ENCODE assay signal across 16 cellular contexts in genomic region chr5:72189135-72189534, GRCh38.
DNase-seq lines count a peak whose midpoint lies in the region; ATAC-seq, FAIRE-seq and TF ChIP-seq lines count a peak whose summit lies in the region.
"Had no signal": no experiment of that assay in that cellular context is flagged by ENCODE, and none has a peak within 500 bp of the region (broad histone marks: within the 10 kb centered on the region; RNA-seq: fewer than 3 reads in every experiment).

No MANE protein-coding gene starts in this region.

- no peak overlapping the region for H3K4me2 ChIP-seq in astrocyte (ENCODE audit: low read length)
- H3K4me2 ChIP-seq: BLaER1 treated with 17β-estradiol and CSF1 and Interleukin-3, amounts not matched to agents 10 nM and 100 nM had no signal

- no peak overlapping the region for H2AFZ ChIP-seq in astrocyte (ENCODE audit: low read depth, low read length)

- H3K4me1 ChIP-seq in astrocyte (ENCODE audit: insufficient read depth, low read length) = peaks cover 6% of the 10 kb centered on the region

- H3K9ac ChIP-seq in astrocyte (ENCODE audit: low read length) = no peak overlapping the region
- H3K9ac ChIP-seq: BLaER1 treated with 17β-estradiol and CSF1 and Interleukin-3, amounts not matched to agents 10 nM and 100 nM had no signal

- H3K27ac ChIP-seq in astrocyte (ENCODE audit: low read depth, low read length) = no peak overlapping the region
- H3K27ac ChIP-seq: BLaER1 treated with 17β-estradiol and CSF1 and Interleukin-3, amounts not matched to agents 10 nM and 100 nM; HL-60 had no signal

- no peak for DNase-seq in astrocyte (ENCODE audit: low read depth)
- DNase-seq in kidney tubule cell (ENCODE audit: low spot score) = peak; percentile 24
- no peak for DNase-seq in sciatic nerve (ENCODE audit: low spot score)
- no peak for DNase-seq in G401 (ENCODE audit: low spot score)
- DNase-seq: Calu3; CD8-positive, alpha-beta T cell; DMS79 treated with DMSO at 0.1 percent for 48 hours; HCEC 1CT had no signal

- no peak for FAIRE-seq in astrocyte (lab: Jason Lieb, UNC)
- FAIRE-seq: GM12878, GM19239, H54 had no signal

- no peaks in the 10 kb centered on the region for H3K27me3 ChIP-seq in astrocyte (ENCODE audit: insufficient read depth, low read length)
- H3K27me3 ChIP-seq: BLaER1 treated with 17β-estradiol and CSF1 and Interleukin-3, amounts not matched to agents 10 nM and 100 nM had no signal

- TF ChIP-seq CTCF in astrocyte (IDR thresholded peaks at IDR 0.05; ENCODE audit: insufficient read depth, low read depth, low read length) = no peak

- in situ Hi-C loops in G401 (cut with HindIII; ENCODE audit: low sequenced_read_pairs) = no loop called here

- H3K79me2 ChIP-seq in astrocyte (ENCODE audit: insufficient read depth, low read length) = peaks cover 93% of the 10 kb centered on the region

- H3K4me1 Mint-ChIP-seq in astrocyte (ENCODE audit: low read depth, unreplicated experiment) = peaks cover 52% of the 10 kb centered on the region
- H3K4me1 Mint-ChIP-seq: B cell had no signal

- H4K20me1 ChIP-seq in astrocyte (ENCODE audit: insufficient read depth, low read length) = peaks cover 83% of the 10 kb centered on the region

- H3K9me3 ChIP-seq in astrocyte (ENCODE audit: insufficient read depth, low read depth, low read length) = no peaks in the 10 kb centered on the region

- H3K4me3 ChIP-seq in astrocyte (ENCODE audit: insufficient read depth, low read depth, low read length) = no peak overlapping the region
- H3K4me3 ChIP-seq: BLaER1 treated with 17β-estradiol and CSF1 and Interleukin-3, amounts not matched to agents 10 nM and 100 nM; GM12878 had no signal

- H3K9me3 Mint-ChIP-seq in astrocyte (ENCODE audit: unreplicated experiment) = peaks cover 5% of the 10 kb centered on the region
- H3K9me3 Mint-ChIP-seq: CD8-positive, alpha-beta T cell had no signal

- peak overlapping the region; percentile 82 for H3K27ac Mint-ChIP-seq in astrocyte (ENCODE audit: unreplicated experiment)
- H3K27ac Mint-ChIP-seq: B cell; CD8-positive, alpha-beta T cell had no signal

- H3K36me3 ChIP-seq in astrocyte (ENCODE audit: insufficient read depth, low read length) = peaks cover 80% of the 10 kb centered on the region

- no peaks in the 10 kb centered on the region for H3K27me3 Mint-ChIP-seq in astrocyte (ENCODE audit: low read depth, unreplicated experiment)

- peak; percentile 80 for ATAC-seq in sciatic nerve
- ATAC-seq in GM18870 (IDR thresholded peaks at IDR 0.05; ENCODE audit: unreplicated experiment) = no peak
- ATAC-seq in HG03457 (IDR thresholded peaks at IDR 0.05; ENCODE audit: unreplicated experiment) = no peak
- ATAC-seq: CD8-positive, alpha-beta T cell; GM12878 had no signal

- H3K36me3 Mint-ChIP-seq in astrocyte (ENCODE audit: low read depth, unreplicated experiment) = peaks cover 61% of the 10 kb centered on the region
- H3K36me3 Mint-ChIP-seq: CD8-positive, alpha-beta T cell had no signal

- H3K4me3 Mint-ChIP-seq in astrocyte (ENCODE audit: unreplicated experiment) = no peak overlapping the region
- H3K4me3 Mint-ChIP-seq: B cell; CD8-positive, alpha-beta T cell had no signal

- intact Hi-C loops in sciatic nerve (cut with DNase I) = no loop called here
